8 cellular contexts compared by ENCODE assay signal in genomic region chr21:28993293-28993629, GRCh38. TPM values are rescaled to one million over a fixed set of nuclear protein-coding genes. Genes with fewer than 3 reads are reported as not detected.
DNase-seq lines count a peak whose midpoint lies in the region; ATAC-seq, FAIRE-seq and TF ChIP-seq lines count a peak whose summit lies in the region.

No MANE protein-coding gene starts in this region.

- intact Hi-C loops in kidney (cut with DNase I) = no loop called here

- H3K36me3 Mint-ChIP-seq in T-helper 2 cell treated with Interferon-gamma antibody and Interleukin-4, amounts not matched to agents 5 μg/mL and 100 μg/mL, for 36 hours (ENCODE audit: low read depth) = peaks cover 9% of the 10 kb centered on the region
- peaks cover 7% of the 10 kb centered on the region for H3K36me3 Mint-ChIP-seq in activated naive CD8-positive, alpha-beta T cell treated with anti-CD3 and anti-CD28 coated beads, Interleukin-2, amount 50 U/mL, for 24 hours (ENCODE audit: low read depth)

- peak overlapping the region; percentile 28 to 80 for H3K9ac ChIP-seq in kidney (ENCODE audit: low read length in 2 of 2)

- no peak for FAIRE-seq in kidney (lab: Jason Lieb, UNC)

- no peak for DNase-seq in T-helper 2 cell treated with Interferon-gamma antibody and Interleukin-4, amounts not matched to agents 5 μg/mL and 100 μg/mL, for 36 hours (ENCODE audit: low spot score)
- DNase-seq in T-helper 2 cell (no peak), kidney (no peak), DMS114 treated with DMSO at 0.1 percent for 48 hours (lab: John Stamatoyannopoulos, UW; ENCODE audit: unreplicated experiment) (no peak)
- DNase-seq in activated naive CD8-positive, alpha-beta T cell treated with anti-CD3 and anti-CD28 coated beads, Interleukin-2, amount 50 U/mL, for 24 hours = no peak
- no peak for DNase-seq in stimulated activated CD4-positive, alpha-beta T cell treated with anti-CD3 and anti-CD28 coated beads, Interleukin-4, amount 100 ng/mL, for 1 hour

- H3K27ac ChIP-seq in kidney (ENCODE audit: low read depth in 2 of 2, low read length in 2 of 2) = peak overlapping the region; percentile 17 to 88
- H3K27ac ChIP-seq in temporal lobe (ENCODE audit: low read depth, low read length) = peak overlapping the region; percentile 66

- no peaks in the 10 kb centered on the region for H3K27me3 Mint-ChIP-seq in T-helper 2 cell treated with Interferon-gamma antibody and Interleukin-4, amounts not matched to agents 5 μg/mL and 100 μg/mL, for 36 hours (ENCODE audit: low read depth)
- no peaks in the 10 kb centered on the region for H3K27me3 Mint-ChIP-seq in activated naive CD8-positive, alpha-beta T cell treated with anti-CD3 and anti-CD28 coated beads, Interleukin-2, amount 50 U/mL, for 24 hours

- H3K4me1 ChIP-seq in kidney (ENCODE audit: control insufficient read depth in 1 of 2, insufficient read depth in 1 of 2, low read depth in 1 of 2, low read length in 2 of 2) = peaks cover 0 to 2% of the 10 kb centered on the region in 2 donors

- H3K9me3 Mint-ChIP-seq in T-helper 2 cell treated with Interferon-gamma antibody and Interleukin-4, amounts not matched to agents 5 μg/mL and 100 μg/mL, for 36 hours = no peaks in the 10 kb centered on the region
- H3K9me3 Mint-ChIP-seq in activated naive CD8-positive, alpha-beta T cell treated with anti-CD3 and anti-CD28 coated beads, Interleukin-2, amount 50 U/mL, for 24 hours = no peaks in the 10 kb centered on the region

- TF ChIP-seq CTCF in kidney (IDR thresholded peaks at IDR 0.05; ENCODE audit: borderline replicate concordance, extremely low read depth, insufficient read depth) = no peak

- H3K36me3 ChIP-seq in kidney (ENCODE audit: control insufficient read depth in 1 of 2, insufficient read depth in 2 of 2, low read length in 2 of 2) = no peaks in the 10 kb centered on the region

- H3K27ac Mint-ChIP-seq in T-helper 2 cell treated with Interferon-gamma antibody and Interleukin-4, amounts not matched to agents 5 μg/mL and 100 μg/mL, for 36 hours = peak overlapping the region; percentile 98
- H3K27ac Mint-ChIP-seq in activated naive CD8-positive, alpha-beta T cell treated with anti-CD3 and anti-CD28 coated beads, Interleukin-2, amount 50 U/mL, for 24 hours = peak overlapping the region; percentile 97

- peak overlapping the region; percentile 78 to 93 for H3K4me3 ChIP-seq in kidney (ENCODE audit: low read length in 2 of 2)

- H3K9me3 ChIP-seq in kidney (ENCODE audit: control insufficient read depth in 1 of 2, low read length in 2 of 2) = no peaks in the 10 kb centered on the region

- peaks cover 26% of the 10 kb centered on the region for H3K4me1 Mint-ChIP-seq in T-helper 2 cell treated with Interferon-gamma antibody and Interleukin-4, amounts not matched to agents 5 μg/mL and 100 μg/mL, for 36 hours (ENCODE audit: low read depth)
- H3K4me1 Mint-ChIP-seq in activated naive CD8-positive, alpha-beta T cell treated with anti-CD3 and anti-CD28 coated beads, Interleukin-2, amount 50 U/mL, for 24 hours = peaks cover 51% of the 10 kb centered on the region

- no peak for ATAC-seq in activated naive CD8-positive, alpha-beta T cell treated with anti-CD3 and anti-CD28 coated beads, Interleukin-2, amount 50 U/mL, for 24 hours
- ATAC-seq in GM18498 (IDR thresholded peaks at IDR 0.05; ENCODE audit: unreplicated experiment) = no peak

- peak overlapping the region; percentile 83 for H3K4me3 Mint-ChIP-seq in T-helper 2 cell treated with Interferon-gamma antibody and Interleukin-4, amounts not matched to agents 5 μg/mL and 100 μg/mL, for 36 hours
- H3K4me3 Mint-ChIP-seq in activated naive CD8-positive, alpha-beta T cell treated with anti-CD3 and anti-CD28 coated beads, Interleukin-2, amount 50 U/mL, for 24 hours = peak overlapping the region; percentile 99

RNA-seq across cellular contexts. Expression of gene LTN1, which starts 0.6 kb away (rescaled TPM):
- total RNA-seq in kidney = 25.0 TPM
- 3.6 TPM for polyA plus RNA-seq in kidney (ENCODE audit: insufficient read depth, low read depth, low replicate concordance)
- total RNA-seq in temporal lobe = 40.8 TPM

RNA-seq across cellular contexts. Expression of gene RWDD2B, which starts 25.9 kb away (rescaled TPM):
- total RNA-seq in kidney (16.0 TPM), temporal lobe (5.2 TPM)
- 24.0 TPM for polyA plus RNA-seq in kidney (ENCODE audit: insufficient read depth, low read depth, low replicate concordance)

RNA-seq across cellular contexts. Expression of gene USP16, which starts 31.2 kb away (rescaled TPM):
- 35.8 TPM for total RNA-seq in kidney
- 17.8 TPM for polyA plus RNA-seq in kidney (ENCODE audit: insufficient read depth, low read depth, low replicate concordance)
- 27.5 TPM for total RNA-seq in temporal lobe
